Comparison of ENCODE assay signal across 22 cellular contexts in genomic region chr9:36679710-36680109, GRCh38.
"Had no signal": no experiment of that assay in that cellular context is flagged by ENCODE, and none has a peak within 500 bp of the region (broad histone marks: within the 10 kb centered on the region; RNA-seq: fewer than 3 reads in every experiment).

No MANE protein-coding gene starts in this region.

- H3K27me3 ChIP-seq: esophagus muscularis mucosa, neural progenitor cell, right atrium auricular region, uterus had no signal

- H3K36me3 ChIP-seq: esophagus muscularis mucosa, right atrium auricular region, thoracic aorta, uterus had no signal

- H3K27me3 Mint-ChIP-seq: activated CD4-positive, alpha-beta T cell treated with anti-CD3 and anti-CD28 coated beads for 36 hours; activated T-helper 17 cell treated with anti-CD3 and anti-CD28 coated beads, Interleukin-2, amount 50 U/mL, for 72 hours; central memory CD8-positive, alpha-beta T cell; dendritic cell treated with granulocyte-macrophage colony-stimulating factor and Interleukin-4, amounts not matched to agents 40 ng/mL and 50 ng/mL, for 4 days; memory B cell had no signal

- H3K27ac ChIP-seq: esophagus muscularis mucosa, heart right ventricle, neural progenitor cell, right atrium auricular region, thoracic aorta, uterus had no signal

- H3K4me1 Mint-ChIP-seq: activated T-helper 17 cell treated with anti-CD3 and anti-CD28 coated beads, Interleukin-2, amount 50 U/mL, for 72 hours; central memory CD8-positive, alpha-beta T cell; naive thymus-derived CD8-positive, alpha-beta T cell; neural progenitor cell had no signal

- H3K4me2 ChIP-seq: neural progenitor cell had no signal

- H3K27ac Mint-ChIP-seq: activated CD4-positive, alpha-beta T cell treated with anti-CD3 and anti-CD28 coated beads for 36 hours; activated T-helper 17 cell treated with anti-CD3 and anti-CD28 coated beads, Interleukin-2, amount 50 U/mL, for 72 hours; dendritic cell treated with granulocyte-macrophage colony-stimulating factor and Interleukin-4, amounts not matched to agents 40 ng/mL and 50 ng/mL, for 4 days; memory B cell; naive thymus-derived CD8-positive, alpha-beta T cell; neural progenitor cell; T-helper 1 cell treated with Interleukin-12 subunit alpha and Interleukin-12 subunit beta and Interleukin-4 antibody, amounts not matched to agents 30 μg/mL and 1 μg/mL, for 36 hours had no signal

- H3K4me1 ChIP-seq: esophagus muscularis mucosa, heart right ventricle, neural progenitor cell, right atrium auricular region, uterus had no signal

- H2AFZ ChIP-seq: neural progenitor cell had no signal

- H3K9me3 ChIP-seq: uterus had no signal

- H3K9me3 Mint-ChIP-seq: activated T-helper 17 cell treated with anti-CD3 and anti-CD28 coated beads, Interleukin-2, amount 50 U/mL, for 72 hours; central memory CD8-positive, alpha-beta T cell; dendritic cell treated with granulocyte-macrophage colony-stimulating factor and Interleukin-4, amounts not matched to agents 40 ng/mL and 50 ng/mL, for 4 days had no signal

- H3K4me3 Mint-ChIP-seq: activated CD4-positive, alpha-beta T cell treated with anti-CD3 and anti-CD28 coated beads for 36 hours; activated T-helper 17 cell treated with anti-CD3 and anti-CD28 coated beads, Interleukin-2, amount 50 U/mL, for 72 hours; central memory CD8-positive, alpha-beta T cell; dendritic cell treated with granulocyte-macrophage colony-stimulating factor and Interleukin-4, amounts not matched to agents 40 ng/mL and 50 ng/mL, for 4 days; memory B cell; naive thymus-derived CD8-positive, alpha-beta T cell; neural progenitor cell; T-helper 1 cell treated with Interleukin-12 subunit alpha and Interleukin-12 subunit beta and Interleukin-4 antibody, amounts not matched to agents 30 μg/mL and 1 μg/mL, for 36 hours had no signal

- H3K9ac ChIP-seq: neural progenitor cell had no signal

- H3K4me3 ChIP-seq: esophagus muscularis mucosa, heart right ventricle, neural progenitor cell, right atrium auricular region, thoracic aorta, uterus had no signal

- DNase-seq: activated CD4-positive, alpha-beta T cell treated with anti-CD3 and anti-CD28 coated beads for 36 hours; activated CD4-positive, alpha-beta T cell treated with anti-CD3 and anti-CD28 coated beads, Interleukin-2, amount 50 U/mL, for 4 hours; activated CD4-positive, CD25-positive, alpha-beta regulatory T cell; activated gamma-delta T cell treated with Interleukin-2 at 50 U/mL for 16 hours; activated naive CD4-positive, alpha-beta T cell treated with anti-CD3 and anti-CD28 coated beads, Interleukin-2, amount 50 U/mL, for 16 hours; foreskin melanocyte; heart right ventricle; naive thymus-derived CD8-positive, alpha-beta T cell; stimulated activated CD4-positive, alpha-beta T cell treated with anti-CD3 and anti-CD28 coated beads, Interleukin-15, amount 100 ng/mL, for 24 hours; stimulated activated naive CD4-positive, alpha-beta T cell treated with Interleukin-2 at 50 U/mL for 16 hours; T-helper 9 cell; trophoblast cell; uterus had no signal
